ENCODE assay signal across 11 cellular contexts in genomic region chr1:94037392-94038229, GRCh38.
DNase-seq lines count a peak whose midpoint lies in the region; ATAC-seq and TF ChIP-seq lines count a peak whose summit lies in the region.
"Had no signal": no experiment of that assay in that cellular context is flagged by ENCODE, and none has a peak within 500 bp of the region (broad histone marks: within the 10 kb centered on the region; RNA-seq: fewer than 3 reads in every experiment).

No MANE protein-coding gene starts in this region.

- H2BK120ac ChIP-seq in IMR-90 (ENCODE audit: low read depth, low read length) = peak overlapping the region; percentile 72

- H3K4me3 ChIP-seq in IMR-90 (ENCODE audit: insufficient read depth, low read depth, low read length) (no peak overlapping the region), lung (no peak overlapping the region), Peyer's patch (no peak overlapping the region)

- POLR2A ChIA-PET in IMR-90 (lab: Charles Lee; ENCODE audit: unreplicated experiment) = no interaction called here

- peak overlapping the region; percentile 75 for H3K4ac ChIP-seq in IMR-90 (ENCODE audit: low read depth, low read length)

- H3K27me3 ChIP-seq in IMR-90 (ENCODE audit: control insufficient read depth, insufficient read depth, low read length) = no peaks in the 10 kb centered on the region
- H3K27me3 ChIP-seq in lung (ENCODE audit: control insufficient read depth, insufficient read depth) = no peaks in the 10 kb centered on the region
- H3K27me3 ChIP-seq in Peyer's patch = no peaks in the 10 kb centered on the region

- BruUV-seq in IMR-90 (replicated peaks; lab: Mats Ljungman, UMichigan) = no TSS peak

- peak overlapping the region; percentile 16; the same call in 1 of the 2 replicates for H3K9ac ChIP-seq in IMR-90 (ENCODE audit: low read depth, low read length)

- ATAC-seq in IMR-90 (ENCODE audit: low read depth) (no peak), lung (ENCODE audit: insufficient read depth, low FRiP score) (peak; percentile 45), GM21381 (IDR thresholded peaks at IDR 0.05; ENCODE audit: unreplicated experiment) (no peak)

- peak overlapping the region; percentile 22 for H2BK5ac ChIP-seq in IMR-90 (ENCODE audit: low read depth, low read length, poor library complexity, severe bottlenecking)

- H4K5ac ChIP-seq in IMR-90 (ENCODE audit: low read depth, low read length) = peak overlapping the region; percentile 52

- H3K4me2 ChIP-seq in IMR-90 (ENCODE audit: low read depth, low read length) = peak overlapping the region; percentile 58; the same call in 1 of the 2 replicates

- H3K56ac ChIP-seq in IMR-90 (ENCODE audit: extremely low read depth, insufficient read depth, low read length) = no peak overlapping the region

- no peak for TF ChIP-seq RAD21 in IMR-90 (IDR thresholded peaks at IDR 0.05; ENCODE audit: low read length)

- CTCF ChIA-PET in IMR-90 (lab: Yijun Ruan, JAX) = interaction anchor here (0.7 to 5.5 kb wide), 7 partner anchors 8 to 297 kb away, joined by 3 to 56 read pairs (median 14); no protein-coding TSS in a partner anchor

- peak overlapping the region; percentile 59; the same call in 1 of the 2 replicates for H4K91ac ChIP-seq in IMR-90 (ENCODE audit: insufficient read depth, low read depth, low read length)

- DNase-seq in GM13977 (ENCODE audit: low spot score) (peak; percentile 60), GM20000 (ENCODE audit: low spot score) (peak; percentile 19), IMR-90 (no peak), lung (ENCODE audit: low spot score) (no peak), NCI-H510A treated with DMSO at 0.1 percent for 48 hours (lab: John Stamatoyannopoulos, UW) (no peak), Peyer's patch (no peak)
- DNase-seq: activated CD4-positive, alpha-beta T cell treated with anti-CD3 and anti-CD28 coated beads, Interleukin-2, amount 50 U/mL, for 1 hour; MM.1S; NCI-H446 treated with DMSO at 0.1 percent for 48 hours; right cardiac atrium had no signal

- H3K18ac ChIP-seq in IMR-90 (ENCODE audit: low read depth, low read length) = peak overlapping the region; percentile 88

- H3K9me3 ChIP-seq in IMR-90 (ENCODE audit: control insufficient read depth, insufficient read depth, low read length) (no peaks in the 10 kb centered on the region), lung (ENCODE audit: control insufficient read depth in 2 of 2, insufficient read depth in 1 of 2, low read length in 1 of 2) (no peaks in the 10 kb centered on the region), Peyer's patch (no peaks in the 10 kb centered on the region)

- H2AK9ac ChIP-seq in IMR-90 (replicated peaks; ENCODE audit: low read depth, low read length, poor library complexity) = no peak overlapping the region

- H3K9me1 ChIP-seq in IMR-90 (ENCODE audit: insufficient read depth, low read length) = peaks cover 5% of the 10 kb centered on the region

- H3K23ac ChIP-seq in IMR-90 (ENCODE audit: low read depth, low read length) = peak overlapping the region; percentile 10; the same call in 1 of the 2 replicates

- in situ Hi-C loops in GM13977 (cut with MboI; ENCODE audit: low pct_unique_long_range_greater_than_20kb, low sequenced_read_pairs, unreplicated experiment) = loop anchor here (25.0 kb wide), 1 partner anchor 425 kb away; no protein-coding TSS in a partner anchor
- in situ Hi-C loops in IMR-90 (cut with MboI; ENCODE audit: low sequenced_read_pairs) = loop anchor here (25.0 kb wide), 1 partner anchor 425 kb away; no protein-coding TSS in a partner anchor

- H4K20me1 ChIP-seq in IMR-90 (ENCODE audit: insufficient read depth, low read length) = no peaks in the 10 kb centered on the region

- H3K79me1 ChIP-seq in IMR-90 (ENCODE audit: low read depth in 1 of 2, low read length in 2 of 2) = no peaks in the 10 kb centered on the region

- no CpG with 5 or more reads among the region's 9 CpGs for WGBS in IMR-90 (ENCODE audit: extremely low coverage in 2 of 2, insufficient read length in 1 of 2), 2 experiments
- 51 to 78% methylated on average over 9 of the region's 9 CpGs for WGBS in lung, 2 donors

- H2AFZ ChIP-seq in IMR-90 (replicated peaks; ENCODE audit: low read length, poor library complexity) = no peak overlapping the region

- H2BK20ac ChIP-seq in IMR-90 (ENCODE audit: low read depth, low read length) = peak overlapping the region; percentile 61

- peak overlapping the region; percentile 69 for H3K14ac ChIP-seq in IMR-90 (replicated peaks; ENCODE audit: low read depth, low read length)

- TF ChIP-seq POLR2A in IMR-90 (IDR thresholded peaks at IDR 0.05; ENCODE audit: low read depth, low read length) = no peak
- no peak for TF ChIP-seq POLR2A in Peyer's patch (IDR thresholded peaks at IDR 0.05)

- peak overlapping the region; percentile 20 to 26; a peak in 1 of 4 replicates for H4K8ac ChIP-seq in IMR-90 (ENCODE audit: low read depth in 2 of 2, low read length in 2 of 2)

- peak overlapping the region; percentile 61; the same call in 1 of the 3 replicates for H2BK15ac ChIP-seq in IMR-90 (ENCODE audit: low read depth, low read length)

- no peaks in the 10 kb centered on the region for H3K36me3 ChIP-seq in IMR-90 (ENCODE audit: control insufficient read depth, insufficient read depth, low read length)
- no peaks in the 10 kb centered on the region for H3K36me3 ChIP-seq in lung (ENCODE audit: control insufficient read depth in 2 of 2, insufficient read depth in 2 of 2, low read length in 2 of 2)
- H3K36me3 ChIP-seq in Peyer's patch = no peaks in the 10 kb centered on the region

- dilution Hi-C loops in IMR-90 (cut with HindIII; ENCODE audit: low sequenced_read_pairs, unreplicated experiment) = no loop called here

- H3K4me1 ChIP-seq in IMR-90 (ENCODE audit: control insufficient read depth, insufficient read depth, low read length) (peaks cover 25% of the 10 kb centered on the region), lung (ENCODE audit: control insufficient read depth in 2 of 2, insufficient read depth in 2 of 2, low read length in 2 of 2) (peaks cover 0 to 2% of the 10 kb centered on the region in 2 donors), Peyer's patch (no peaks in the 10 kb centered on the region)

- intact Hi-C loops in IMR-90 (cut with micrococcal nuclease) = loop anchor here (2.0 kb wide), 1 partner anchor 289 kb away; no protein-coding TSS in a partner anchor

- H3K27ac ChIP-seq in IMR-90 (ENCODE audit: insufficient read depth, low read length) (peak overlapping the region; percentile 98; the same call in 1 of the 2 replicates), lung (ENCODE audit: low read depth in 1 of 2, low read length in 1 of 2) (no peak overlapping the region), Peyer's patch (no peak overlapping the region)

- H2AK5ac ChIP-seq in IMR-90 (ENCODE audit: low read depth, low read length) = peak overlapping the region; percentile 36; the same call in 1 of the 2 replicates

- TF ChIP-seq CTCF in GM13977 (IDR thresholded peaks at IDR 0.05; ENCODE audit: extremely low read depth, insufficient read depth, missing control alignments) (no peak), GM20000 (IDR thresholded peaks at IDR 0.05; ENCODE audit: extremely low read depth, missing control alignments) (no peak), IMR-90 (conservative IDR thresholded peaks at IDR 0.05; ENCODE audit: low read depth, low read length) (no peak), lung (IDR thresholded peaks at IDR 0.05; ENCODE audit: control extremely low read depth, extremely low read depth) (no peak), Peyer's patch (IDR thresholded peaks at IDR 0.05) (no peak)

TF ChIP-seq in IMR-90, 13 proteins besides CTCF, POLR2A, EP300 and RAD21:
- no peak for TF ChIP-seq MAFK (IDR thresholded peaks at IDR 0.05; ENCODE audit: low read depth, low read length)
TF ChIP-seq in IMR-90: peak in this region for 0.

Comparison
In these comparisons a context has a peak if more than half of its experiments do, and no peak if none do; other contexts are left out.
1. DNase-seq: peak in GM13977 (single experiment) and GM20000 (single experiment); none in IMR-90 (single experiment), lung (single experiment), NCI-H510A treated with DMSO at 0.1 percent for 48 hours (single experiment) and Peyer's patch (0 of 3).